ENCODE assay signal across 1 cellular context in genomic region chr2:42268528-42269151, GRCh38.
TF ChIP-seq lines count a peak whose summit lies in the region.

No MANE protein-coding gene starts in this region.

TF ChIP-seq in GM23338, 12 proteins besides CTCF, POLR2A, EP300 and RAD21 (continued from another document):
- TF ChIP-seq REST (IDR thresholded peaks at IDR 0.05; ENCODE audit: unreplicated experiment), result no peak
- no peak for TF ChIP-seq STAT1 (IDR thresholded peaks at IDR 0.05; ENCODE audit: unreplicated experiment)
- TF ChIP-seq ETS1 (IDR thresholded peaks at IDR 0.05), result no peak
- TF ChIP-seq EZH2phosphoT487 (IDR thresholded peaks at IDR 0.05; ENCODE audit: unreplicated experiment), result no peak
- TF ChIP-seq JUNB (IDR thresholded peaks at IDR 0.05; ENCODE audit: unreplicated experiment), result no peak
- no peak for TF ChIP-seq ZNF114 (CRISPR knock-in tag; IDR thresholded peaks at IDR 0.05)
